18 cellular contexts compared by ENCODE assay signal in genomic region chr3:13172644-13173013, GRCh38.
"Had no signal": no experiment of that assay in that cellular context is flagged by ENCODE, and none has a peak within 500 bp of the region (broad histone marks: within the 10 kb centered on the region; RNA-seq: fewer than 3 reads in every experiment).

No MANE protein-coding gene starts in this region.

- H3K9me3 ChIP-seq: mucosa of descending colon, psoas muscle, testis, tibial artery had no signal

- H3K27ac ChIP-seq: dorsolateral prefrontal cortex, psoas muscle, skin epidermis, spleen, testis, tibial artery had no signal

- DNase-seq: dorsolateral prefrontal cortex; effector CD4-positive, alpha-beta T cell; hypothalamus; immature natural killer cell; left ventricle myocardium superior; mucosa of descending colon; naive B cell; psoas muscle; right cardiac atrium; stimulated activated CD4-positive, alpha-beta T cell treated with anti-CD3 and anti-CD28 coated beads, Interleukin-4, amount 100 ng/mL, for 4 hours; stimulated activated naive CD8-positive, alpha-beta T cell treated with anti-CD3 and anti-CD28 coated beads, Interleukin-15, Interleukin-2, amounts not matched to agents 100 U/mL and 50 U/mL, for 24 hours had no signal

- ATAC-seq: left ventricle myocardium superior; mucosa of descending colon; natural killer cell treated with Interleukin-12 subunit alpha and Interleukin-12 subunit beta and Interleukin-15 and Interleukin-18, amount 100 ng/mL, for 72 hours; psoas muscle; stimulated activated memory B cell treated with anti-CD40 and anti-IgM and Interleukin-4, amounts not matched to agents 10 μg/mL and 1 μg/mL and 100 μg/mL, for 72 hours; stimulated activated naive CD8-positive, alpha-beta T cell treated with anti-CD3 and anti-CD28 coated beads, Interleukin-15, Interleukin-2, amounts not matched to agents 100 U/mL and 50 U/mL, for 24 hours had no signal

- H3K36me3 ChIP-seq: spleen, tibial artery had no signal

- H3K4me3 ChIP-seq: dorsolateral prefrontal cortex, lung, mucosa of descending colon, psoas muscle, skin epidermis, spleen, testis, tibial artery had no signal

- H3K27me3 ChIP-seq: dorsolateral prefrontal cortex, spleen, testis, tibial artery had no signal

- H3K4me1 ChIP-seq: psoas muscle, spleen, testis, tibial artery had no signal
